ENCODE assay signal across 14 cellular contexts in the genomic region with DNA sequence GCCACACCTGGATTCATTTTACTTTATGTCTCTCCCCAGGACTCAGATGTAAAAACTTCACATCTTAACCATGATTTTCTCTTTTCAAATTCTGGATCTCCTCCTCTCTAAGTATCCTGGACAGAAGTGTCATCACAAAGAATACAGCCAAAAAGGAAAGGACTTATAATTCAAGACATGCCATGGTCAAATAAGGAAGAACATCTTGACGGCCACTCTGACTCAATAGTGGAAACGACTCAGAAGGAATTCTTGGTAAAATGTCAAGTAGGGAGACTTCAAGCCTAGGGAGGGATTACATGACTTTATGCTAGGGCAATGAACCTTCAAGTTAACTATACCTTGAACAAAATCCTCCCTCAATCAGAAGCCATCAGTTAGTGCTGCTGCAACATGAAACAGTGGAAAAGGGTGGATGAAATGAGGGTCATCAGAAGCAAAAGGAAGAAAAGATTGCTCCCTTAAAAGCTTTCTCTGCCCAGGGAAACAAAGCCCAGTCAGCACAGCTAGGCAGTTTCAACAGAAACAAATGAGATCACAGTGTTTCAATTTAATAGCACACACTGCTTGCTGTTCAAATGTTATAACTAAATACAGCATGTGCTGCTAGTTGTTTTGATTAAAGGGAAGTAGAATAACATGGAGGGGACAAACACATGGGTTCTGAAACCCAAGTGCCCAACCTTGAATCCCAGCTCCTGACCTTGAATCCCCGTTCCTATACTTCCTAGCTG.
DNase-seq lines count a peak whose midpoint lies in the region; ATAC-seq, FAIRE-seq and TF ChIP-seq lines count a peak whose summit lies in the region.
"Had no signal": no experiment of that assay in that cellular context is flagged by ENCODE, and none has a peak within 500 bp of the region (broad histone marks: within the 10 kb centered on the region; RNA-seq: fewer than 3 reads in every experiment).

No MANE protein-coding gene starts in this region.

- H3K4me1 Mint-ChIP-seq in activated T-helper 1 cell treated with anti-CD3 and anti-CD28 coated beads, Interleukin-12 subunit alpha, Interleukin-12 subunit beta, Interleukin-2, Interleukin-4 antibody, amounts not matched to agents 30 ng/mL and 10 ng/mL and 1 ng/mL, durations not matched to agents 14 hours and 24 hours and 36 hours (ENCODE audit: low read depth) = peaks cover 4% of the 10 kb centered on the region
- H3K4me1 Mint-ChIP-seq in natural killer cell treated with Interleukin-12 subunit alpha and Interleukin-12 subunit beta and Interleukin-15 and Interleukin-18, amount 100 ng/mL, for 72 hours (ENCODE audit: low read depth in 2 of 2) = peaks cover 0 to 3% of the 10 kb centered on the region in 2 donors

- no peaks in the 10 kb centered on the region for H3K9me3 ChIP-seq in esophagus muscularis mucosa

- POLR2A ChIA-PET in AG04449 (lab: Yijun Ruan, JAX) = no interaction called here

- WGBS in esophagus muscularis mucosa = 37% methylated on average over 3 of the region's 3 CpGs

- intact Hi-C loops in esophagus muscularis mucosa (cut with DNase I) = no loop called here
- intact Hi-C loops in activated T-helper 1 cell treated with anti-CD3 and anti-CD28 coated beads, Interleukin-12 subunit alpha, Interleukin-12 subunit beta, Interleukin-2, Interleukin-4 antibody, amounts not matched to agents 30 ng/mL and 10 ng/mL and 1 ng/mL, durations not matched to agents 14 hours and 24 hours and 36 hours (cut with micrococcal nuclease) = no loop called here

- H3K27me3 ChIP-seq in esophagus muscularis mucosa = no peaks in the 10 kb centered on the region

- no peak for FAIRE-seq in urothelium cell line (lab: Jason Lieb, UNC)
- FAIRE-seq: K562 had no signal

- no peaks in the 10 kb centered on the region for H3K36me3 Mint-ChIP-seq in activated T-helper 1 cell treated with anti-CD3 and anti-CD28 coated beads, Interleukin-12 subunit alpha, Interleukin-12 subunit beta, Interleukin-2, Interleukin-4 antibody, amounts not matched to agents 30 ng/mL and 10 ng/mL and 1 ng/mL, durations not matched to agents 14 hours and 24 hours and 36 hours (ENCODE audit: low read depth)
- no peaks in the 10 kb centered on the region for H3K36me3 Mint-ChIP-seq in natural killer cell treated with Interleukin-12 subunit alpha and Interleukin-12 subunit beta and Interleukin-15 and Interleukin-18, amount 100 ng/mL, for 72 hours

- peaks cover 7% of the 10 kb centered on the region for H3K9me3 Mint-ChIP-seq in activated T-helper 1 cell treated with anti-CD3 and anti-CD28 coated beads, Interleukin-12 subunit alpha, Interleukin-12 subunit beta, Interleukin-2, Interleukin-4 antibody, amounts not matched to agents 30 ng/mL and 10 ng/mL and 1 ng/mL, durations not matched to agents 14 hours and 24 hours and 36 hours
- peaks cover 4% of the 10 kb centered on the region for H3K9me3 Mint-ChIP-seq in natural killer cell treated with Interleukin-12 subunit alpha and Interleukin-12 subunit beta and Interleukin-15 and Interleukin-18, amount 100 ng/mL, for 72 hours
- H3K9me3 Mint-ChIP-seq: activated T-cell treated with anti-CD3 and anti-CD28 coated beads, Interleukin-2, amount 50 U/mL, for 4 hours had no signal

- H3K4me1 ChIP-seq in esophagus muscularis mucosa = peaks cover 0 to 25% (median 2%) of the 10 kb centered on the region in 4 donors

- no peak for ATAC-seq in natural killer cell treated with Interleukin-12 subunit alpha and Interleukin-12 subunit beta and Interleukin-15 and Interleukin-18, amount 100 ng/mL, for 72 hours
- ATAC-seq: activated T-cell treated with anti-CD3 and anti-CD28 coated beads, Interleukin-2, amount 50 U/mL, for 4 hours; K562 had no signal

- CTCF ChIA-PET in AG04449 (lab: Yijun Ruan, JAX) = interaction anchor here (1.2 to 1.6 kb wide), 2 partner anchors 10 kb away, joined by 3 to 5 read pairs; no protein-coding TSS in a partner anchor

- no peak overlapping the region for H3K4me3 Mint-ChIP-seq in activated T-helper 1 cell treated with anti-CD3 and anti-CD28 coated beads, Interleukin-12 subunit alpha, Interleukin-12 subunit beta, Interleukin-2, Interleukin-4 antibody, amounts not matched to agents 30 ng/mL and 10 ng/mL and 1 ng/mL, durations not matched to agents 14 hours and 24 hours and 36 hours
- no peak overlapping the region for H3K4me3 Mint-ChIP-seq in natural killer cell treated with Interleukin-12 subunit alpha and Interleukin-12 subunit beta and Interleukin-15 and Interleukin-18, amount 100 ng/mL, for 72 hours
- H3K4me3 Mint-ChIP-seq: activated T-cell treated with anti-CD3 and anti-CD28 coated beads, Interleukin-2, amount 50 U/mL, for 4 hours had no signal

- no peak for TF ChIP-seq POLR2A in esophagus muscularis mucosa (IDR thresholded peaks at IDR 0.05; ENCODE audit: low read depth)

- no peaks in the 10 kb centered on the region for H3K27me3 Mint-ChIP-seq in activated T-helper 1 cell treated with anti-CD3 and anti-CD28 coated beads, Interleukin-12 subunit alpha, Interleukin-12 subunit beta, Interleukin-2, Interleukin-4 antibody, amounts not matched to agents 30 ng/mL and 10 ng/mL and 1 ng/mL, durations not matched to agents 14 hours and 24 hours and 36 hours (ENCODE audit: insufficient read depth)
- no peaks in the 10 kb centered on the region for H3K27me3 Mint-ChIP-seq in natural killer cell treated with Interleukin-12 subunit alpha and Interleukin-12 subunit beta and Interleukin-15 and Interleukin-18, amount 100 ng/mL, for 72 hours

- H3K4me3 ChIP-seq in AG04449 (ENCODE audit: low read depth, low read length) = no peak overlapping the region
- H3K4me3 ChIP-seq in esophagus muscularis mucosa = no peak overlapping the region
- H3K4me3 ChIP-seq: K562 had no signal

- no peak overlapping the region for H3K27ac Mint-ChIP-seq in activated T-helper 1 cell treated with anti-CD3 and anti-CD28 coated beads, Interleukin-12 subunit alpha, Interleukin-12 subunit beta, Interleukin-2, Interleukin-4 antibody, amounts not matched to agents 30 ng/mL and 10 ng/mL and 1 ng/mL, durations not matched to agents 14 hours and 24 hours and 36 hours
- H3K27ac Mint-ChIP-seq in natural killer cell treated with Interleukin-12 subunit alpha and Interleukin-12 subunit beta and Interleukin-15 and Interleukin-18, amount 100 ng/mL, for 72 hours = no peak overlapping the region

- TF ChIP-seq EP300 in esophagus muscularis mucosa (IDR thresholded peaks at IDR 0.05) = no peak

- DNase-seq in AG04449 (ENCODE audit: low read depth, low spot score) (peak; percentile 80), NCI-H226 (peak; percentile 15), esophagus muscularis mucosa (ENCODE audit: extremely low spot score) (no peak), pons (ENCODE audit: low spot score) (peak; percentile 31), urothelium cell line (ENCODE audit: low spot score) (no peak)
- DNase-seq in activated T-cell treated with anti-CD3 and anti-CD28 coated beads, Interleukin-2, amount 50 U/mL, for 48 hours = no peak
- DNase-seq in activated T-helper 1 cell treated with anti-CD3 and anti-CD28 coated beads, Interleukin-12 subunit alpha, Interleukin-12 subunit beta, Interleukin-2, Interleukin-4 antibody, amounts not matched to agents 30 ng/mL and 10 ng/mL and 1 ng/mL, durations not matched to agents 14 hours and 24 hours and 36 hours (ENCODE audit: low spot score) = no peak
- no peak for DNase-seq in natural killer cell treated with Interleukin-12 subunit alpha and Interleukin-12 subunit beta and Interleukin-15 and Interleukin-18, amount 100 ng/mL, for 72 hours (ENCODE audit: low spot score)
- DNase-seq: activated T-cell treated with anti-CD3 and anti-CD28 coated beads, Interleukin-2, amount 50 U/mL, for 4 hours; effector CD4-positive, alpha-beta T cell; GF-D8; NCI-H2171; nucleus accumbens had no signal

- TF ChIP-seq CTCF in AG04449 (IDR thresholded peaks at IDR 0.05; ENCODE audit: insufficient read depth, low read length, missing control alignments) (no peak), esophagus muscularis mucosa (IDR thresholded peaks at IDR 0.05) (no peak)

- peak overlapping the region; percentile 22 to 55 (median 48) for H3K27ac ChIP-seq in esophagus muscularis mucosa (replicated peaks in 1 of 4)

- no peaks in the 10 kb centered on the region for H3K36me3 ChIP-seq in esophagus muscularis mucosa

Comparison
In these comparisons a context has a peak if more than half of its experiments do, and no peak if none do; other contexts are left out.
1. DNase-seq: peak in AG04449 (single experiment), NCI-H226 (single experiment) and pons (single experiment); none in esophagus muscularis mucosa (single experiment), activated T-cell treated with anti-CD3 and anti-CD28 coated beads, Interleukin-2, amount 50 U/mL, for 48 hours (0 of 2), activated T-helper 1 cell treated with anti-CD3 and anti-CD28 coated beads, Interleukin-12 subunit alpha, Interleukin-12 subunit beta, Interleukin-2, Interleukin-4 antibody, amounts not matched to agents 30 ng/mL and 10 ng/mL and 1 ng/mL, durations not matched to agents 14 hours and 24 hours and 36 hours (single experiment), urothelium cell line (single experiment) and natural killer cell treated with Interleukin-12 subunit alpha and Interleukin-12 subunit beta and Interleukin-15 and Interleukin-18, amount 100 ng/mL, for 72 hours (single experiment).